Comparison of ENCODE assay signal across 8 cellular contexts in the genomic region with DNA sequence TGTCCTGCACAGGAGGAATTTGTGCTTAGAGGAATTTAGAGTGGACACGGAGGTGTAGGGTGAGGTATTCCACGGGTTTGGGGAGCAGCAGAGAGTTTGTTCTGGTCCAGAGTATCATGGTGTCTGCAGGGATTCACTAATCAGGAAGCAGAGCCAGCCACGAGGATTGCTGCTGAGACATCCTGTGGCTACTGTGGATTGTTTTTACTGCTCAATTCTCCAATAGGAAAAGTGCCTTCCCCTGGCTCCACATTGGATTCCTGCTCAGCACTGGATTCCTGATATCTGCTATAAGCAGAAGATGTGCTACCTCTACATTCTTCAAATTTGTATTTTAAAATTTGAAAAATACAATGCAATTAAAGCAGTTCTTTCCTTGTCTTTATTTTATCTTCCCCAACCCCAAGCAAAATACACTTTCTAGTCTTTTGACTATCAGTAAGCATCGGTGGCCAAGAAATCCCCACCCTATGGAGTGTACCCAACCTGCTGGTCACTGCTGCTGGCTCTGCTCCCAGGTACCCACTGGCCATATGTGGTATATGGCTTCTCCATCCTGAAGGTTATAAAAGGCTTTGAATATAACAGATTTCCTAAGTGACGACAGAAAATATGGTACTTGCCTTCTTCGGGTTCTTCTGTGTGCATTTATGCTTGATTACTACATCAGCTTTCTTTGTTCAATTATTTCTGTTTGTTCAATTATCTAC.
"Had no signal": no experiment of that assay in that cellular context is flagged by ENCODE, and none has a peak within 500 bp of the region (broad histone marks: within the 10 kb centered on the region; RNA-seq: fewer than 3 reads in every experiment).

No MANE protein-coding gene starts in this region.

- H3K9me3 Mint-ChIP-seq: GM23338, H9 had no signal

- DNase-seq: GM23248, GOT3, H7, H9, HCEC 1CT, HFFc6 had no signal

- ATAC-seq: GM23338, HCT116 had no signal

- H3K4me3 Mint-ChIP-seq: GM23338, H9, HFFc6 had no signal

- H3K27ac Mint-ChIP-seq: GM23338, H9, HFFc6 had no signal
